ENCODE assay signal across 20 cellular contexts in genomic region chr3:56633201-56633600, GRCh38.
"Had no signal": no experiment of that assay in that cellular context is flagged by ENCODE, and none has a peak within 500 bp of the region (broad histone marks: within the 10 kb centered on the region; RNA-seq: fewer than 3 reads in every experiment).

No MANE protein-coding gene starts in this region.

- H3K9me3 ChIP-seq: testis, upper lobe of right lung had no signal

- H3K27me3 Mint-ChIP-seq: activated naive CD8-positive, alpha-beta T cell treated with anti-CD3 and anti-CD28 coated beads for 36 hours; activated T-helper 17 cell treated with anti-CD3 and anti-CD28 coated beads, Interleukin-2, amount 50 U/mL, for 72 hours had no signal

- ATAC-seq: activated CD4-positive, CD25-positive, alpha-beta regulatory T cell treated with anti-CD3 and anti-CD28 coated beads, Interleukin-2, amount 50 U/mL, for 24 hours; activated T-helper 17 cell treated with anti-CD3 and anti-CD28 coated beads, Interleukin-2, amount 50 U/mL, for 72 hours; foreskin keratinocyte; upper lobe of right lung had no signal

- DNase-seq: activated CD4-positive, alpha-beta T cell treated with anti-CD3 and anti-CD28 coated beads, Interleukin-2, amount 50 U/mL, for 1 hour; activated naive CD4-positive, alpha-beta T cell; activated naive CD8-positive, alpha-beta T cell treated with anti-CD3 and anti-CD28 coated beads for 36 hours; amygdala; central memory CD4-positive, alpha-beta T cell; endodermal cell; glutamatergic neuron; hypothalamus; islet precursor cell; nephron progenitor cell; occipital lobe; posterior cingulate gyrus; T-helper 1 cell; T1000; testis; upper lobe of right lung had no signal

- H3K4me3 Mint-ChIP-seq: activated naive CD8-positive, alpha-beta T cell treated with anti-CD3 and anti-CD28 coated beads for 36 hours; activated T-helper 17 cell treated with anti-CD3 and anti-CD28 coated beads, Interleukin-2, amount 50 U/mL, for 72 hours; endodermal cell; nephron progenitor cell had no signal

- H3K4me3 ChIP-seq: testis, upper lobe of right lung had no signal

- FAIRE-seq: colon had no signal

- H3K27ac ChIP-seq: foreskin keratinocyte, testis, upper lobe of right lung had no signal

- H3K4me1 Mint-ChIP-seq: activated T-helper 17 cell treated with anti-CD3 and anti-CD28 coated beads, Interleukin-2, amount 50 U/mL, for 72 hours; nephron progenitor cell had no signal

- H3K27ac Mint-ChIP-seq: activated naive CD8-positive, alpha-beta T cell treated with anti-CD3 and anti-CD28 coated beads for 36 hours; activated T-helper 17 cell treated with anti-CD3 and anti-CD28 coated beads, Interleukin-2, amount 50 U/mL, for 72 hours; endodermal cell; nephron progenitor cell had no signal

- H3K27me3 ChIP-seq: foreskin keratinocyte, testis, upper lobe of right lung had no signal

- H3K9me3 Mint-ChIP-seq: activated naive CD8-positive, alpha-beta T cell treated with anti-CD3 and anti-CD28 coated beads for 36 hours; activated T-helper 17 cell treated with anti-CD3 and anti-CD28 coated beads, Interleukin-2, amount 50 U/mL, for 72 hours; endodermal cell; nephron progenitor cell had no signal

- H3K4me1 ChIP-seq: foreskin keratinocyte, testis, upper lobe of right lung had no signal
